Comparison of ENCODE assay signal across 8 cellular contexts in genomic region chr2:176268976-176269318, GRCh38. TPM values are rescaled to one million over a fixed set of nuclear protein-coding genes. Genes with fewer than 3 reads are reported as not detected.
DNase-seq lines count a peak whose midpoint lies in the region; ATAC-seq and TF ChIP-seq lines count a peak whose summit lies in the region.

No MANE protein-coding gene starts in this region.

- no peak overlapping the region for H3K14ac ChIP-seq in IMR-90 (replicated peaks; ENCODE audit: low read depth, low read length)

- TF ChIP-seq POLR2A in IMR-90 (IDR thresholded peaks at IDR 0.05; ENCODE audit: low read depth, low read length): no peak

- H3K9me3 ChIP-seq in IMR-90 (ENCODE audit: control insufficient read depth, insufficient read depth, low read length): no peaks in the 10 kb centered on the region
- no peaks in the 10 kb centered on the region for H3K9me3 ChIP-seq in duodenal mucosa (ENCODE audit: control insufficient read depth in 1 of 2, low read length in 2 of 2)
- no peaks in the 10 kb centered on the region for H3K9me3 ChIP-seq in neutrophil

- in situ Hi-C loops in IMR-90 (cut with MboI; ENCODE audit: low sequenced_read_pairs): no loop called here

- H3K4me1 ChIP-seq in IMR-90 (ENCODE audit: control insufficient read depth, insufficient read depth, low read length): no peaks in the 10 kb centered on the region
- H3K4me1 ChIP-seq in duodenal mucosa (ENCODE audit: control insufficient read depth in 1 of 2, insufficient read depth in 2 of 2, low read length in 2 of 2): peaks cover 0 to 4% of the 10 kb centered on the region in 2 donors
- peaks cover 6 to 9% of the 10 kb centered on the region in 2 experiments for H3K4me1 ChIP-seq in neutrophil (ENCODE audit: control insufficient read depth in 1 of 2, insufficient read depth in 1 of 2, low read depth in 1 of 2, low read length in 1 of 2)

- TF ChIP-seq RAD21 in IMR-90 (IDR thresholded peaks at IDR 0.05; ENCODE audit: low read length): no peak

- TF ChIP-seq CTCF in IMR-90 (conservative IDR thresholded peaks at IDR 0.05; ENCODE audit: low read depth, low read length): no peak
- TF ChIP-seq CTCF in neutrophil (IDR thresholded peaks at IDR 0.05): no peak

- no peak overlapping the region for H4K91ac ChIP-seq in IMR-90 (ENCODE audit: insufficient read depth, low read depth, low read length)

- H2BK15ac ChIP-seq in IMR-90 (ENCODE audit: low read depth, low read length): no peak overlapping the region

- BruUV-seq in IMR-90 (replicated peaks; lab: Mats Ljungman, UMichigan): no TSS peak

- H3K9me1 ChIP-seq in IMR-90 (ENCODE audit: insufficient read depth, low read length): no peaks in the 10 kb centered on the region

- no peaks in the 10 kb centered on the region for H4K20me1 ChIP-seq in IMR-90 (ENCODE audit: insufficient read depth, low read length)

- ATAC-seq in GM19324 (IDR thresholded peaks at IDR 0.05; ENCODE audit: low FRiP score, unreplicated experiment) (peak; percentile 15), IMR-90 (ENCODE audit: low read depth) (peak; percentile 30), HG02885 (IDR thresholded peaks at IDR 0.05; ENCODE audit: poor library complexity, unreplicated experiment) (no peak)

- no peak overlapping the region for H2AK5ac ChIP-seq in IMR-90 (ENCODE audit: low read depth, low read length)

- no peak overlapping the region for H3K4ac ChIP-seq in IMR-90 (ENCODE audit: low read depth, low read length)

- no peak overlapping the region for H2BK5ac ChIP-seq in IMR-90 (ENCODE audit: low read depth, low read length, poor library complexity, severe bottlenecking)

- 0% methylated on average over 4 of the region's 10 CpGs; no CpG with 5 or more reads in 1 of the 2 experiments for WGBS in IMR-90 (ENCODE audit: extremely low coverage in 2 of 2, insufficient read length in 1 of 2), 2 experiments

- peak overlapping the region; percentile 83 for H4K5ac ChIP-seq in IMR-90 (ENCODE audit: low read depth, low read length)

- no peak overlapping the region for H2BK120ac ChIP-seq in IMR-90 (ENCODE audit: low read depth, low read length)

- dilution Hi-C loops in IMR-90 (cut with HindIII; ENCODE audit: low sequenced_read_pairs, unreplicated experiment): no loop called here

- H3K4me3 ChIP-seq in IMR-90 (ENCODE audit: insufficient read depth, low read depth, low read length): peak overlapping the region; percentile 98
- H3K4me3 ChIP-seq in duodenal mucosa (ENCODE audit: low read depth in 1 of 2, low read length in 2 of 2): peak overlapping the region; percentile 94 to 99
- H3K4me3 ChIP-seq in neutrophil (ENCODE audit: low read depth in 1 of 2, low read length in 1 of 2): peak overlapping the region; percentile 73 to 76

- H4K8ac ChIP-seq in IMR-90 (ENCODE audit: low read depth in 2 of 2, low read length in 2 of 2): peak overlapping the region; percentile 64 to 94; a peak in 3 of 4 replicates

- H3K4me2 ChIP-seq in IMR-90 (ENCODE audit: low read depth, low read length): peak overlapping the region; percentile 89

- H3K18ac ChIP-seq in IMR-90 (ENCODE audit: low read depth, low read length): no peak overlapping the region

- H3K9ac ChIP-seq in IMR-90 (ENCODE audit: low read depth, low read length): no peak overlapping the region
- H3K9ac ChIP-seq in duodenal mucosa (ENCODE audit: low read depth in 1 of 2, low read length in 2 of 2): peak overlapping the region; percentile 48 to 83

- H2BK20ac ChIP-seq in IMR-90 (ENCODE audit: low read depth, low read length): no peak overlapping the region

- DNase-seq in IMR-90: no peak
- DNase-seq in anterior cingulate cortex (lab: John Stamatoyannopoulos, UW): no peak
- no peak for DNase-seq in GF-D8 (lab: John Stamatoyannopoulos, UW)
- DNase-seq in NCI-H345 treated with DMSO at 0.1 percent for 48 hours (lab: John Stamatoyannopoulos, UW; ENCODE audit: unreplicated experiment): no peak

- no peak overlapping the region for H3K56ac ChIP-seq in IMR-90 (ENCODE audit: extremely low read depth, insufficient read depth, low read length)

- POLR2A ChIA-PET in IMR-90 (lab: Charles Lee; ENCODE audit: unreplicated experiment): interaction anchor here (0.6 kb wide), 1 partner anchor 175 kb away, joined by 3 read pairs; no protein-coding TSS in a partner anchor

- H3K23ac ChIP-seq in IMR-90 (ENCODE audit: low read depth, low read length): no peak overlapping the region

- H2AFZ ChIP-seq in IMR-90 (replicated peaks; ENCODE audit: low read length, poor library complexity): peak overlapping the region; percentile 97

- no peaks in the 10 kb centered on the region for H3K36me3 ChIP-seq in IMR-90 (ENCODE audit: control insufficient read depth, insufficient read depth, low read length)
- H3K36me3 ChIP-seq in duodenal mucosa (ENCODE audit: control insufficient read depth in 1 of 2, insufficient read depth in 2 of 2, low read length in 2 of 2): no peaks in the 10 kb centered on the region
- no peaks in the 10 kb centered on the region for H3K36me3 ChIP-seq in neutrophil

- H3K27me3 ChIP-seq in IMR-90 (ENCODE audit: control insufficient read depth, insufficient read depth, low read length) (no peaks in the 10 kb centered on the region; the same call in 1 of the 2 replicates), duodenal mucosa (ENCODE audit: control insufficient read depth in 1 of 2, insufficient read depth in 2 of 2, low read length in 2 of 2) (peaks cover 0 to 12% of the 10 kb centered on the region in 2 donors), neutrophil (peaks cover 27% of the 10 kb centered on the region)

- H3K27ac ChIP-seq in IMR-90 (ENCODE audit: insufficient read depth, low read length): no peak overlapping the region
- no peak overlapping the region for H3K27ac ChIP-seq in duodenal mucosa (ENCODE audit: low read depth, low read length)
- no peak overlapping the region for H3K27ac ChIP-seq in neutrophil

- H3K79me1 ChIP-seq in IMR-90 (ENCODE audit: low read depth in 1 of 2, low read length in 2 of 2): peaks cover 6 to 12% of the 10 kb centered on the region in 2 experiments

- CTCF ChIA-PET in IMR-90 (lab: Yijun Ruan, JAX): interaction anchor here (1.1 to 1.2 kb wide), 2 partner anchors 178 to 186 kb away, joined by 4 read pairs; no protein-coding TSS in a partner anchor

- H2AK9ac ChIP-seq in IMR-90 (replicated peaks; ENCODE audit: low read depth, low read length, poor library complexity): no peak overlapping the region

- intact Hi-C loops in IMR-90 (cut with micrococcal nuclease): loop anchor here (1.0 kb wide), 1 partner anchor 185 kb away; no protein-coding TSS in a partner anchor

TF ChIP-seq in IMR-90, 13 proteins besides CTCF, POLR2A, EP300 and RAD21:
- TF ChIP-seq SMC3 (IDR thresholded peaks at IDR 0.05; ENCODE audit: low read depth, low read length) (no peak), RCOR1 (IDR thresholded peaks at IDR 0.05; ENCODE audit: insufficient replicate concordance, low read length) (no peak), ELK1 (IDR thresholded peaks at IDR 0.05; ENCODE audit: borderline replicate concordance, low read depth, low read length) (no peak), NFE2L2 (IDR thresholded peaks at IDR 0.05; ENCODE audit: low read depth, low read length) (no peak), MAFK (IDR thresholded peaks at IDR 0.05; ENCODE audit: low read depth, low read length) (no peak), RFX5 (IDR thresholded peaks at IDR 0.05; ENCODE audit: low read depth, low read length) (no peak), FOS (IDR thresholded peaks at IDR 0.05; ENCODE audit: low read depth, low read length) (no peak), BHLHE40 (IDR thresholded peaks at IDR 0.05; ENCODE audit: low read depth, low read length) (no peak), MXI1 (IDR thresholded peaks at IDR 0.05; ENCODE audit: borderline replicate concordance, low read depth, low read length) (no peak)
- TF ChIP-seq, protein P1, sequence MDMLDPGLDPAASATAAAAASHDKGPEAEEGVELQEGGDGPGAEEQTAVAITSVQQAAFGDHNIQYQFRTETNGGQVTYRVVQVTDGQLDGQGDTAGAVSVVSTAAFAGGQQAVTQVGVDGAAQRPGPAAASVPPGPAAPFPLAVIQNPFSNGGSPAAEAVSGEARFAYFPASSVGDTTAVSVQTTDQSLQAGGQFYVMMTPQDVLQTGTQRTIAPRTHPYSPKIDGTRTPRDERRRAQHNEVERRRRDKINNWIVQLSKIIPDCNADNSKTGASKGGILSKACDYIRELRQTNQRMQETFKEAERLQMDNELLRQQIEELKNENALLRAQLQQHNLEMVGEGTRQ (IDR thresholded peaks at IDR 0.05; ENCODE audit: low read depth, low read length): no peak

RNA-seq across cellular contexts. Expression of gene MTX2, which starts 0.3 kb away (rescaled TPM):
- total RNA-seq in IMR-90 (2012; rRNA removed): 24.9 and 27.2 TPM in 2 replicates
- 31.7 and 37.8 TPM in 2 replicates for polyA plus RNA-seq in IMR-90 (2012; rRNA removed)
- polyA plus RNA-seq in IMR-90 (2012; cell fraction: cytosol; rRNA removed): 10.9 and 15.3 TPM in 2 replicates
- 5.4 and 49.3 TPM in 2 replicates for polyA plus RNA-seq in IMR-90 (2012; cell fraction: nucleus; rRNA removed; ENCODE audit: low replicate concordance)
